ENCODE assay signal across 1 cellular context in the genomic region with DNA sequence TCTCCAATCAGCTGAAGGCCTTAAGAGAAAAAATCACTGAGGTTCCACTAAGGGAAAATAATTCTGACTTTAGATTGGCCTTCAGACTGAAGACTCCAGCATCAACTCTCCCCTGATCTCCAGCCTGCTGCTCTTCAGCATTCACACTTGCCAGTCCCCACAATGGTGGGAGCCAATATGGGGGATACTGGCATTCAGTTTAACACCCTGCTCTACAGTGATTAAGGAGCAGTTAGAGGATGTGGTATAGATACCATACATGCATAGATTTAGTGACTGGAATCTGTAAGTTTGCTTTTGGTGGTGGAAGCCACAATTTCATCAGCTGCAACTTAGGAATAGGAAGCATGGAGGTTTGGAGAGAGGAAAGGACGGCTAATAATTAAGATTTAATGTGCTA.
TF ChIP-seq lines count a peak whose summit lies in the region.

No MANE protein-coding gene starts in this region.

TF ChIP-seq in H1, 55 proteins besides CTCF, POLR2A, EP300 and RAD21 (continued from another document):
- no peak for TF ChIP-seq SRF (IDR thresholded peaks at IDR 0.05; ENCODE audit: low read depth, low read length)
- TF ChIP-seq BACH1 (IDR thresholded peaks at IDR 0.05; ENCODE audit: low read length), result no peak
- no peak for TF ChIP-seq POU5F1 (IDR thresholded peaks at IDR 0.05; ENCODE audit: low read depth, low read length)
- no peak for TF ChIP-seq HDAC6 (IDR thresholded peaks at IDR 0.05; ENCODE audit: low read depth, low read length)
- TF ChIP-seq SIN3A (conservative IDR thresholded peaks at IDR 0.05 in 1 of 2, IDR thresholded peaks at IDR 0.05 in 1 of 2; ENCODE audit: low read depth in 1 of 2, low read length in 2 of 2), result no peak
- TF ChIP-seq NRF1 (IDR thresholded peaks at IDR 0.05; ENCODE audit: low read depth, low read length), result no peak
- TF ChIP-seq EZH2 (IDR thresholded peaks at IDR 0.05; ENCODE audit: low read depth, low read length, severe bottlenecking), result no peak
- TF ChIP-seq CBX8 (IDR thresholded peaks at IDR 0.05; ENCODE audit: borderline replicate concordance, low read depth, low read length), result no peak
- no peak for TF ChIP-seq POLR2AphosphoS5 (IDR thresholded peaks at IDR 0.05; ENCODE audit: low read depth, low read length)
